ENCODE assay signal across 1 cellular context in genomic region chr1:246159290-246160227, GRCh38.
TF ChIP-seq lines count a peak whose summit lies in the region.

No MANE protein-coding gene starts in this region.

TF ChIP-seq in GM23338, 12 proteins besides CTCF, POLR2A, EP300 and RAD21 (continued from another document):
- TF ChIP-seq REST (IDR thresholded peaks at IDR 0.05; ENCODE audit: unreplicated experiment) (no peak), ZNF114 (CRISPR knock-in tag; IDR thresholded peaks at IDR 0.05) (no peak), NANOG (IDR thresholded peaks at IDR 0.05; ENCODE audit: borderline replicate concordance) (no peak), STAT1 (IDR thresholded peaks at IDR 0.05; ENCODE audit: unreplicated experiment) (no peak), ZNF462 (CRISPR knock-in tag; IDR thresholded peaks at IDR 0.05) (no peak), EZH2phosphoT487 (IDR thresholded peaks at IDR 0.05; ENCODE audit: unreplicated experiment) (no peak), JUNB (IDR thresholded peaks at IDR 0.05; ENCODE audit: unreplicated experiment) (no peak)
